In the genomic region with DNA sequence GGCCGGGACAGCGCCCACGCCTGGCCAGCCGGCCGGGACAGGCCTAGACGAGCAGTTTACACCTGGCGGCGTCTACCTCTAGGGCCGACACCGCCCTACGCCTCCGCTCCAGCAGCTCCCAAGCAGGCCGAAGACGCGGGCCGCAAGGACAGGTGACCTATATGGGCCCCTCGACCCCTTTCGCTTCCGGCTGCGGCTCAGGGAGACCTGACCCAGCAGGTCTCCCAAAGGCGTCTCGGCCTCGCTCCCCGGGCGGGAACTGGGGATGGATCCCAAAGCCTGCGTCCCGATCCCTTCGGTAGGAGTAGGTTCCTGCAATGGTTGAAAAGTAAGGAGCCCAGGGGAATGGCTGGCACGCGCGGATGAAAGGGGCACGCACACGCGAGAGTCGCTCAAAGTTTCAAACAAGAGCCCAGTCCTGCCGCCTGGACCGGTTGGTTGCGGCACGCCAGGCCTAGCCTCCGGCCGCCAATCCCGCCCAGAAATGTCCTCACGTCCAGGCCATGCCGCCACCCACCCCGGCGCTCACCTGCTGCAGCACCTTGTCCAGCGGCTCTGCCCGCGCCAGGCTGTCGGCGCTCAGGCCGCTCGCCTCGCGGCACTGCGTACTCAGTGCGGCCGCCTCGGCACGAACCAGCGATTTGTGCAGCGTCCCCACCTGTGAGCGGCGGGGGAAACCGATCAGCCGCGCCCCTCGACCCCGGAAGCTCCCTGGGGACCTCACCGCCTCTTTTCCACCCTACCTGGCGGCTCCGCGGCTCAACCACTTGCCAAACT, we compare ENCODE assay signal across 1 cellular context.
TF ChIP-seq lines count a peak whose summit lies in the region.

No MANE protein-coding gene starts in this region.

TF ChIP-seq in HEK293, 187 proteins besides CTCF, POLR2A, EP300 and RAD21 (continued from another document and continues in another):
- TF ChIP-seq, protein P1, sequence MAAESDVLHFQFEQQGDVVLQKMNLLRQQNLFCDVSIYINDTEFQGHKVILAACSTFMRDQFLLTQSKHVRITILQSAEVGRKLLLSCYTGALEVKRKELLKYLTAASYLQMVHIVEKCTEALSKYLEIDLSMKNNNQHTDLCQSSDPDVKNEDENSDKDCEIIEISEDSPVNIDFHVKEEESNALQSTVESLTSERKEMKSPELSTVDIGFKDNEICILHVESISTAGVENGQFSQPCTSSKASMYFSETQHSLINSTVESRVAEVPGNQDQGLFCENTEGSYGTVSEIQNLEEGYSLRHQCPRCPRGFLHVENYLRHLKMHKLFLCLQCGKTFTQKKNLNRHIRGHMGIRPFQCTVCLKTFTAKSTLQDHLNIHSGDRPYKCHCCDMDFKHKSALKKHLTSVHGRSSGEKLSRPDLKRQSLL (tag by site-specific recombination; IDR thresholded peaks at IDR 0.05): no peak
- TF ChIP-seq ZNF544 (tag by site-specific recombination; IDR thresholded peaks at IDR 0.05) (no peak), ZNF530 (tag by site-specific recombination; IDR thresholded peaks at IDR 0.05; ENCODE audit: low read depth) (no peak), KLF8 (tag by site-specific recombination; IDR thresholded peaks at IDR 0.05) (peak; percentile 24; the same call in 1 of the 2 replicates), GFI1B (tag by site-specific recombination; IDR thresholded peaks at IDR 0.05) (no peak), ZNF624 (tag by site-specific recombination; IDR thresholded peaks at IDR 0.05) (no peak), ZNF394 (tag by site-specific recombination; IDR thresholded peaks at IDR 0.05; ENCODE audit: borderline replicate concordance) (no peak), ZBTB8A (tag by site-specific recombination; IDR thresholded peaks at IDR 0.05) (no peak), MYNN (tag by site-specific recombination; IDR thresholded peaks at IDR 0.05; ENCODE audit: borderline replicate concordance) (no peak), ZNF146 (tag by site-specific recombination; IDR thresholded peaks at IDR 0.05) (no peak), ZNF132 (tag by site-specific recombination; IDR thresholded peaks at IDR 0.05; ENCODE audit: borderline replicate concordance) (no peak), ZNF747 (tag by site-specific recombination; IDR thresholded peaks at IDR 0.05) (no peak), ZNF654 (tag by site-specific recombination; IDR thresholded peaks at IDR 0.05; ENCODE audit: low read depth) (no peak), ZNF843 (tag by site-specific recombination; IDR thresholded peaks at IDR 0.05) (no peak), ZNF560 (tag by site-specific recombination; IDR thresholded peaks at IDR 0.05; ENCODE audit: borderline replicate concordance) (no peak), ZNF621 (tag by site-specific recombination; IDR thresholded peaks at IDR 0.05) (no peak), ZNF514 (tag by site-specific recombination; IDR thresholded peaks at IDR 0.05) (no peak), ZBTB21 (tag by site-specific recombination; IDR thresholded peaks at IDR 0.05) (no peak), SCRT2 (tag by site-specific recombination; IDR thresholded peaks at IDR 0.05) (peak; percentile 82), WT1 (tag by site-specific recombination; IDR thresholded peaks at IDR 0.05) (no peak), ZNF341 (tag by site-specific recombination; IDR thresholded peaks at IDR 0.05; ENCODE audit: low read depth) (no peak), ZNF48 (tag by site-specific recombination; IDR thresholded peaks at IDR 0.05) (no peak), ZNF501 (tag by site-specific recombination; IDR thresholded peaks at IDR 0.05) (no peak), GLIS2 (tag by site-specific recombination; IDR thresholded peaks at IDR 0.05) (no peak), ZFP37 (tag by site-specific recombination; IDR thresholded peaks at IDR 0.05) (no peak), ZSCAN30 (tag by site-specific recombination; IDR thresholded peaks at IDR 0.05) (no peak), SETDB1 (IDR thresholded peaks at IDR 0.05; ENCODE audit: insufficient read length, low read length) (no peak), ZNF521 (tag by site-specific recombination; IDR thresholded peaks at IDR 0.05) (no peak), ZNF221 (tag by site-specific recombination; IDR thresholded peaks at IDR 0.05; ENCODE audit: borderline replicate concordance) (no peak), ZEB2 (tag by site-specific recombination; IDR thresholded peaks at IDR 0.05) (peak; percentile 74), ZNF37A (tag by site-specific recombination; IDR thresholded peaks at IDR 0.05) (no peak), GLI4 (tag by site-specific recombination; IDR thresholded peaks at IDR 0.05) (no peak), ZNF792 (tag by site-specific recombination; IDR thresholded peaks at IDR 0.05) (no peak)
- TF ChIP-seq, protein P2, sequence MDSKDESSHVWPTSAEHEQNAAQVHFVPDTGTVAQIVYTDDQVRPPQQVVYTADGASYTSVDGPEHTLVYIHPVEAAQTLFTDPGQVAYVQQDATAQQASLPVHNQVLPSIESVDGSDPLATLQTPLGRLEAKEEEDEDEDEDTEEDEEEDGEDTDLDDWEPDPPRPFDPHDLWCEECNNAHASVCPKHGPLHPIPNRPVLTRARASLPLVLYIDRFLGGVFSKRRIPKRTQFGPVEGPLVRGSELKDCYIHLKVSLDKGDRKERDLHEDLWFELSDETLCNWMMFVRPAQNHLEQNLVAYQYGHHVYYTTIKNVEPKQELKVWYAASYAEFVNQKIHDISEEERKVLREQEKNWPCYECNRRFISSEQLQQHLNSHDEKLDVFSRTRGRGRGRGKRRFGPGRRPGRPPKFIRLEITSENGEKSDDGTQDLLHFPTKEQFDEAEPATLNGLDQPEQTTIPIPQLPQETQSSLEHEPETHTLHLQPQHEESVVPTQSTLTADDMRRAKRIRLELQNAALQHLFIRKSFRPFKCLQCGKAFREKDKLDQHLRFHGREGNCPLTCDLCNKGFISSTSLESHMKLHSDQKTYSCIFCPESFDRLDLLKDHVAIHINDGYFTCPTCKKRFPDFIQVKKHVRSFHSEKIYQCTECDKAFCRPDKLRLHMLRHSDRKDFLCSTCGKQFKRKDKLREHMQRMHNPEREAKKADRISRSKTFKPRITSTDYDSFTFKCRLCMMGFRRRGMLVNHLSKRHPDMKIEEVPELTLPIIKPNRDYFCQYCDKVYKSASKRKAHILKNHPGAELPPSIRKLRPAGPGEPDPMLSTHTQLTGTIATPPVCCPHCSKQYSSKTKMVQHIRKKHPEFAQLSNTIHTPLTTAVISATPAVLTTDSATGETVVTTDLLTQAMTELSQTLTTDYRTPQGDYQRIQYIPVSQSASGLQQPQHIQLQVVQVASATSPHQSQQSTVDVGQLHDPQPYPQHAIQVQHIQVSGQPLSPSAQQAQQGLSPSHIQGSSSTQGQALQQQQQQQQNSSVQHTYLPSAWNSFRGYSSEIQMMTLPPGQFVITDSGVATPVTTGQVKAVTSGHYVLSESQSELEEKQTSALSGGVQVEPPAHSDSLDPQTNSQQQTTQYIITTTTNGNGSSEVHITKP (tag by site-specific recombination; IDR thresholded peaks at IDR 0.05): no peak
- TF ChIP-seq, protein P3, sequence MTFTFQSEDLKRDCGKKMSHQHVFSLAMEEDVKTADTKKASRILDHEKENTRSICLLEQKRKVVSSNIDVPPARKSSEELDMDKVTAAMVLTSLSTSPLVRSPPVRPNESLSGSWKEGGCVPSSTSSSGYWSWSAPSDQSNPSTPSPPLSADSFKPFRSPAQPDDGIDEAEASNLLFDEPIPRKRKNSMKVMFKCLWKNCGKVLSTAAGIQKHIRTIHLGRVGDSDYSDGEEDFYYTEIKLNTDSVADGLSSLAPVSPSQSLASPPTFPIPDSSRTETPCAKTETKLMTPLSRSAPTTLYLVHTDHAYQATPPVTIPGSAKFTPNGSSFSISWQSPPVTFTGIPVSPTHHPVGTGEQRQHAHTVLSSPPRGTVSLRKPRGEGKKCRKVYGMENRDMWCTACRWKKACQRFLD (tag by site-specific recombination; IDR thresholded peaks at IDR 0.05): no peak
- TF ChIP-seq, protein P4, sequence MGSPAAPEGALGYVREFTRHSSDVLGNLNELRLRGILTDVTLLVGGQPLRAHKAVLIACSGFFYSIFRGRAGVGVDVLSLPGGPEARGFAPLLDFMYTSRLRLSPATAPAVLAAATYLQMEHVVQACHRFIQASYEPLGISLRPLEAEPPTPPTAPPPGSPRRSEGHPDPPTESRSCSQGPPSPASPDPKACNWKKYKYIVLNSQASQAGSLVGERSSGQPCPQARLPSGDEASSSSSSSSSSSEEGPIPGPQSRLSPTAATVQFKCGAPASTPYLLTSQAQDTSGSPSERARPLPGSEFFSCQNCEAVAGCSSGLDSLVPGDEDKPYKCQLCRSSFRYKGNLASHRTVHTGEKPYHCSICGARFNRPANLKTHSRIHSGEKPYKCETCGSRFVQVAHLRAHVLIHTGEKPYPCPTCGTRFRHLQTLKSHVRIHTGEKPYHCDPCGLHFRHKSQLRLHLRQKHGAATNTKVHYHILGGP (tag by site-specific recombination; IDR thresholded peaks at IDR 0.05): no peak
- TF ChIP-seq, protein P5, sequence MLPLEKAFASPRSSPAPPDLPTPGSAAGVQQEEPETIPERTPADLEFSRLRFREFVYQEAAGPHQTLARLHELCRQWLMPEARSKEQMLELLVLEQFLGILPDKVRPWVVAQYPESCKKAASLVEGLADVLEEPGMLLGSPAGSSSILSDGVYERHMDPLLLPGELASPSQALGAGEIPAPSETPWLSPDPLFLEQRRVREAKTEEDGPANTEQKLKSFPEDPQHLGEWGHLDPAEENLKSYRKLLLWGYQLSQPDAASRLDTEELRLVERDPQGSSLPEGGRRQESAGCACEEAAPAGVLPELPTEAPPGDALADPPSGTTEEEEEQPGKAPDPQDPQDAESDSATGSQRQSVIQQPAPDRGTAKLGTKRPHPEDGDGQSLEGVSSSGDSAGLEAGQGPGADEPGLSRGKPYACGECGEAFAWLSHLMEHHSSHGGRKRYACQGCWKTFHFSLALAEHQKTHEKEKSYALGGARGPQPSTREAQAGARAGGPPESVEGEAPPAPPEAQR (tag by site-specific recombination; IDR thresholded peaks at IDR 0.05): no peak
- TF ChIP-seq, protein P6, sequence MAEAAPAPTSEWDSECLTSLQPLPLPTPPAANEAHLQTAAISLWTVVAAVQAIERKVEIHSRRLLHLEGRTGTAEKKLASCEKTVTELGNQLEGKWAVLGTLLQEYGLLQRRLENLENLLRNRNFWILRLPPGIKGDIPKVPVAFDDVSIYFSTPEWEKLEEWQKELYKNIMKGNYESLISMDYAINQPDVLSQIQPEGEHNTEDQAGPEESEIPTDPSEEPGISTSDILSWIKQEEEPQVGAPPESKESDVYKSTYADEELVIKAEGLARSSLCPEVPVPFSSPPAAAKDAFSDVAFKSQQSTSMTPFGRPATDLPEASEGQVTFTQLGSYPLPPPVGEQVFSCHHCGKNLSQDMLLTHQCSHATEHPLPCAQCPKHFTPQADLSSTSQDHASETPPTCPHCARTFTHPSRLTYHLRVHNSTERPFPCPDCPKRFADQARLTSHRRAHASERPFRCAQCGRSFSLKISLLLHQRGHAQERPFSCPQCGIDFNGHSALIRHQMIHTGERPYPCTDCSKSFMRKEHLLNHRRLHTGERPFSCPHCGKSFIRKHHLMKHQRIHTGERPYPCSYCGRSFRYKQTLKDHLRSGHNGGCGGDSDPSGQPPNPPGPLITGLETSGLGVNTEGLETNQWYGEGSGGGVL (tag by site-specific recombination; IDR thresholded peaks at IDR 0.05): peak; percentile 21; the same call in 1 of the 2 replicates
- TF ChIP-seq, protein P7, sequence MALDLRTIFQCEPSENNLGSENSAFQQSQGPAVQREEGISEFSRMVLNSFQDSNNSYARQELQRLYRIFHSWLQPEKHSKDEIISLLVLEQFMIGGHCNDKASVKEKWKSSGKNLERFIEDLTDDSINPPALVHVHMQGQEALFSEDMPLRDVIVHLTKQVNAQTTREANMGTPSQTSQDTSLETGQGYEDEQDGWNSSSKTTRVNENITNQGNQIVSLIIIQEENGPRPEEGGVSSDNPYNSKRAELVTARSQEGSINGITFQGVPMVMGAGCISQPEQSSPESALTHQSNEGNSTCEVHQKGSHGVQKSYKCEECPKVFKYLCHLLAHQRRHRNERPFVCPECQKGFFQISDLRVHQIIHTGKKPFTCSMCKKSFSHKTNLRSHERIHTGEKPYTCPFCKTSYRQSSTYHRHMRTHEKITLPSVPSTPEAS (tag by site-specific recombination; IDR thresholded peaks at IDR 0.05): no peak
- TF ChIP-seq, protein P8, sequence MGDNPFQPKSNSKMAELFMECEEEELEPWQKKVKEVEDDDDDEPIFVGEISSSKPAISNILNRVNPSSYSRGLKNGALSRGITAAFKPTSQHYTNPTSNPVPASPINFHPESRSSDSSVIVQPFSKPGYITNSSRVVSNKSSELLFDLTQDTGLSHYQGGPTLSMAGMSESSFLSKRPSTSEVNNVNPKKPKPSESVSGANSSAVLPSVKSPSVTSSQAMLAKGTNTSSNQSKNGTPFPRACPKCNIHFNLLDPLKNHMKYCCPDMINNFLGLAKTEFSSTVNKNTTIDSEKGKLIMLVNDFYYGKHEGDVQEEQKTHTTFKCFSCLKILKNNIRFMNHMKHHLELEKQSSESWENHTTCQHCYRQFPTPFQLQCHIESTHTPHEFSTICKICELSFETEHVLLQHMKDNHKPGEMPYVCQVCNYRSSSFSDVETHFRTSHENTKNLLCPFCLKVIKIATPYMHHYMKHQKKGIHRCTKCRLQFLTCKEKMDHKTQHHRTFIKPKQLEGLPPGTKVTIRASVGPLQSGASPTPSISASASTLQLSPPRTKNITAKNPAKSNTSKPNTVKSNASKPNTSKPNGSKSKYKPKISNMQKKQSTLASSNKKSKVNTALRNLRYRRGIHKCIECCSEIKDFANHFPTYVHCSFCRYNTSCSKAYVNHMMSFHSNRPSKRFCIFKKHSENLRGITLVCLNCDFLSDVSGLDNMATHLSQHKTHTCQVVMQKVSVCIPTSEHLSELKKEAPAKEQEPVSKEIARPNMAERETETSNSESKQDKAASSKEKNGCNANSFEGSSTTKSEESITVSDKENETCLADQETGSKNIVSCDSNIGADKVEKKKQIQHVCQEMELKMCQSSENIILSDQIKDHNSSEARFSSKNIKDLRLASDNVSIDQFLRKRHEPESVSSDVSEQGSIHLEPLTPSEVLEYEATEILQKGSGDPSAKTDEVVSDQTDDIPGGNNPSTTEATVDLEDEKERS (tag by site-specific recombination; IDR thresholded peaks at IDR 0.05): no peak
- TF ChIP-seq, protein P9, sequence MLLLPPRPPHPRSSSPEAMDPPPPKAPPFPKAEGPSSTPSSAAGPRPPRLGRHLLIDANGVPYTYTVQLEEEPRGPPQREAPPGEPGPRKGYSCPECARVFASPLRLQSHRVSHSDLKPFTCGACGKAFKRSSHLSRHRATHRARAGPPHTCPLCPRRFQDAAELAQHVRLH (tag by site-specific recombination; IDR thresholded peaks at IDR 0.05): no peak
- TF ChIP-seq, protein P10, sequence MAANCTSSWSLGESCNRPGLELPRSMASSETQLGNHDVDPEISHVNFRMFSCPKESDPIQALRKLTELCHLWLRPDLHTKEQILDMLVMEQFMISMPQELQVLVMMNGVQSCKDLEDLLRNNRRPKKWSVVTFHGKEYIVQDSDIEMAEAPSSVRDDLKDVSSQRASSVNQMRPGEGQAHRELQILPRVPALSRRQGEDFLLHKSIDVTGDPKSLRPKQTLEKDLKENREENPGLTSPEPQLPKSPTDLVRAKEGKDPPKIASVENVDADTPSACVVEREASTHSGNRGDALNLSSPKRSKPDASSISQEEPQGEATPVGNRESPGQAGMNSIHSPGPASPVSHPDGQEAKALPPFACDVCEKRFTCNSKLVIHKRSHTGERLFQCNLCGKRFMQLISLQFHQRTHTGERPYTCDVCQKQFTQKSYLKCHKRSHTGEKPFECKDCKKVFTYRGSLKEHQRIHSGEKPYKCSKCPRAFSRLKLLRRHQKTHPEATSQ (tag by site-specific recombination; IDR thresholded peaks at IDR 0.05): no peak
